ENCODE assay signal across 1 cellular context in the genomic region with DNA sequence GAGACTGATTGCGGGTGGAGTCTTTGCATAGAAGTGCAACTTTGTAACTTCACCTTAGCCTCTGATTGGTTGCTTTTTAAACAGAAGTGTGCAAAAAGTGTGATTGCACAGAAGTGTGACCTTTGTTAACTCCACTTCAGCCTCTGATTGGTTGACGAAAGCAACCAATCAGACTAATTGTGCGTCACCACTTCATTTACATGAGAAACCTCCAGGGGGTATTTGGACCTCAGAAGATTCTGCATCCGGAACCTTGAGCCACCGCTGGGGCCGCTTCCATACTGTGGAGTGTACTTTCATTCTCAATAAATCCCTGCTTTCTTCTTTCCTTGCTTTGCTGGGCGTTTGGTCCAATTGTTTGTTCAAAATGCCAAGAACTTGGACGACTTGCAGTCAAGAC.
TF ChIP-seq lines count a peak whose summit lies in the region.

No MANE protein-coding gene starts in this region.

TF ChIP-seq in GM23338, 12 proteins besides CTCF, POLR2A, EP300 and RAD21:
- TF ChIP-seq, protein P1, sequence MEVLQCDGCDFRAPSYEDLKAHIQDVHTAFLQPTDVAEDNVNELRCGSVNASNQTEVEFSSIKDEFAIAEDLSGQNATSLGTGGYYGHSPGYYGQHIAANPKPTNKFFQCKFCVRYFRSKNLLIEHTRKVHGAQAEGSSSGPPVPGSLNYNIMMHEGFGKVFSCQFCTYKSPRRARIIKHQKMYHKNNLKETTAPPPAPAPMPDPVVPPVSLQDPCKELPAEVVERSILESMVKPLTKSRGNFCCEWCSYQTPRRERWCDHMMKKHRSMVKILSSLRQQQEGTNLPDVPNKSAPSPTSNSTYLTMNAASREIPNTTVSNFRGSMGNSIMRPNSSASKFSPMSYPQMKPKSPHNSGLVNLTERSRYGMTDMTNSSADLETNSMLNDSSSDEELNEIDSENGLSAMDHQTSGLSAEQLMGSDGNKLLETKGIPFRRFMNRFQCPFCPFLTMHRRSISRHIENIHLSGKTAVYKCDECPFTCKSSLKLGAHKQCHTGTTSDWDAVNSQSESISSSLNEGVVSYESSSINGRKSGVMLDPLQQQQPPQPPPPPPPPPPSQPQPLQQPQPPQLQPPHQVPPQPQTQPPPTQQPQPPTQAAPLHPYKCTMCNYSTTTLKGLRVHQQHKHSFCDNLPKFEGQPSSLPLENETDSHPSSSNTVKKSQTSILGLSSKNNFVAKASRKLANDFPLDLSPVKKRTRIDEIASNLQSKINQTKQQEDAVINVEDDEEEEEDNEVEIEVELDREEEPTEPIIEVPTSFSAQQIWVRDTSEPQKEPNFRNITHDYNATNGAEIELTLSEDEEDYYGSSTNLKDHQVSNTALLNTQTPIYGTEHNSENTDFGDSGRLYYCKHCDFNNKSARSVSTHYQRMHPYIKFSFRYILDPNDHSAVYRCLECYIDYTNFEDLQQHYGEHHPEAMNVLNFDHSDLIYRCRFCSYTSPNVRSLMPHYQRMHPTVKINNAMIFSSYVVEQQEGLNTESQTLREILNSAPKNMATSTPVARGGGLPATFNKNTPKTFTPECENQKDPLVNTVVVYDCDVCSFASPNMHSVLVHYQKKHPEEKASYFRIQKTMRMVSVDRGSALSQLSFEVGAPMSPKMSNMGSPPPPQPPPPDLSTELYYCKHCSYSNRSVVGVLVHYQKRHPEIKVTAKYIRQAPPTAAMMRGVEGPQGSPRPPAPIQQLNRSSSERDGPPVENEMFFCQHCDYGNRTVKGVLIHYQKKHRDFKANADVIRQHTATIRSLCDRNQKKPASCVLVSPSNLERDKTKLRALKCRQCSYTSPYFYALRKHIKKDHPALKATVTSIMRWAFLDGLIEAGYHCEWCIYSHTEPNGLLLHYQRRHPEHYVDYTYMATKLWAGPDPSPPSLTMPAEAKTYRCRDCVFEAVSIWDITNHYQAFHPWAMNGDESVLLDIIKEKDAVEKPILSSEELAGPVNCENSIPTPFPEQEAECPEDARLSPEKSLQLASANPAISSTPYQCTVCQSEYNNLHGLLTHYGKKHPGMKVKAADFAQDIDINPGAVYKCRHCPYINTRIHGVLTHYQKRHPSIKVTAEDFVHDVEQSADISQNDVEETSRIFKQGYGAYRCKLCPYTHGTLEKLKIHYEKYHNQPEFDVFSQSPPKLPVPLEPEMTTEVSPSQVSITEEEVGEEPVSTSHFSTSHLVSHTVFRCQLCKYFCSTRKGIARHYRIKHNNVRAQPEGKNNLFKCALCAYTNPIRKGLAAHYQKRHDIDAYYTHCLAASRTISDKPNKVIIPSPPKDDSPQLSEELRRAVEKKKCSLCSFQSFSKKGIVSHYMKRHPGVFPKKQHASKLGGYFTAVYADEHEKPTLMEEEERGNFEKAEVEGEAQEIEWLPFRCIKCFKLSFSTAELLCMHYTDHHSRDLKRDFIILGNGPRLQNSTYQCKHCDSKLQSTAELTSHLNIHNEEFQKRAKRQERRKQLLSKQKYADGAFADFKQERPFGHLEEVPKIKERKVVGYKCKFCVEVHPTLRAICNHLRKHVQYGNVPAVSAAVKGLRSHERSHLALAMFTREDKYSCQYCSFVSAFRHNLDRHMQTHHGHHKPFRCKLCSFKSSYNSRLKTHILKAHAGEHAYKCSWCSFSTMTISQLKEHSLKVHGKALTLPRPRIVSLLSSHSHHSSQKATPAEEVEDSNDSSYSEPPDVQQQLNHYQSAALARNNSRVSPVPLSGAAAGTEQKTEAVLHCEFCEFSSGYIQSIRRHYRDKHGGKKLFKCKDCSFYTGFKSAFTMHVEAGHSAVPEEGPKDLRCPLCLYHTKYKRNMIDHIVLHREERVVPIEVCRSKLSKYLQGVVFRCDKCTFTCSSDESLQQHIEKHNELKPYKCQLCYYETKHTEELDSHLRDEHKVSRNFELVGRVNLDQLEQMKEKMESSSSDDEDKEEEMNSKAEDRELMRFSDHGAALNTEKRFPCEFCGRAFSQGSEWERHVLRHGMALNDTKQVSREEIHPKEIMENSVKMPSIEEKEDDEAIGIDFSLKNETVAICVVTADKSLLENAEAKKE (CRISPR knock-in tag; IDR thresholded peaks at IDR 0.05): no peak
- TF ChIP-seq, protein P2, sequence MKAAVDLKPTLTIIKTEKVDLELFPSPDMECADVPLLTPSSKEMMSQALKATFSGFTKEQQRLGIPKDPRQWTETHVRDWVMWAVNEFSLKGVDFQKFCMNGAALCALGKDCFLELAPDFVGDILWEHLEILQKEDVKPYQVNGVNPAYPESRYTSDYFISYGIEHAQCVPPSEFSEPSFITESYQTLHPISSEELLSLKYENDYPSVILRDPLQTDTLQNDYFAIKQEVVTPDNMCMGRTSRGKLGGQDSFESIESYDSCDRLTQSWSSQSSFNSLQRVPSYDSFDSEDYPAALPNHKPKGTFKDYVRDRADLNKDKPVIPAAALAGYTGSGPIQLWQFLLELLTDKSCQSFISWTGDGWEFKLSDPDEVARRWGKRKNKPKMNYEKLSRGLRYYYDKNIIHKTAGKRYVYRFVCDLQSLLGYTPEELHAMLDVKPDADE (IDR thresholded peaks at IDR 0.05): no peak
- TF ChIP-seq POLR2AphosphoS5 (IDR thresholded peaks at IDR 0.05; ENCODE audit: low read depth): no peak
- no peak for TF ChIP-seq EZH2 (IDR thresholded peaks at IDR 0.05; ENCODE audit: low read depth, unreplicated experiment)
- no peak for TF ChIP-seq EZH2phosphoT487 (IDR thresholded peaks at IDR 0.05; ENCODE audit: unreplicated experiment)
